In the genomic region with DNA sequence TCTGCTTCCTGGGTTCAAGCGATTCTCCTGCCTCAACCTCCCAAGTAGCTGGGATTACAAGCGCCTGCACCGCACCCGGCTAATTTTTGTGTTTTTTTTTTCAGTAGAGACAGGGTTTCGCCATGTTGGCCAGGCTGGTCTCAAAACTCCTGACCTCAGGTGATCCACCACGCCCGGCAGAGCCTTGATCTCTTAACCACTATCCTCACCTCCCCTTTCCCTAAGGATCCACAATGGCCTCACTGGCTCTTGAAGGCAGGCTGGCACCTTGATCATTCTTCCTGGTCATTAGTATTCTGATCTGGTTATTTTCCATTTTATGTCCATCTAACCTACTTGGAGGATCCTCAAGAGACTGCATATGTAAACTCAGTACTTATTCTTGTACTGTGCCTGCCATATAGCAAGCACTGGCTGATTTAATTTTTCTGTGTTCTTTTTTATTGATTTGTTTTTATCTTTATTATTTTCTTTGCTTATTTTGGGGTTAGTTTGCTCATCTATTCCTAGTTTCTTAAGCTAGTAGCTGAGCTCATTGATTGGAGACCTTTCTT, we compare ENCODE assay signal across 1 cellular context.
TF ChIP-seq lines count a peak whose summit lies in the region.

No MANE protein-coding gene starts in this region.

TF ChIP-seq in H1, 55 proteins besides CTCF, POLR2A, EP300 and RAD21 (continued from another document):
- TF ChIP-seq, protein P1, sequence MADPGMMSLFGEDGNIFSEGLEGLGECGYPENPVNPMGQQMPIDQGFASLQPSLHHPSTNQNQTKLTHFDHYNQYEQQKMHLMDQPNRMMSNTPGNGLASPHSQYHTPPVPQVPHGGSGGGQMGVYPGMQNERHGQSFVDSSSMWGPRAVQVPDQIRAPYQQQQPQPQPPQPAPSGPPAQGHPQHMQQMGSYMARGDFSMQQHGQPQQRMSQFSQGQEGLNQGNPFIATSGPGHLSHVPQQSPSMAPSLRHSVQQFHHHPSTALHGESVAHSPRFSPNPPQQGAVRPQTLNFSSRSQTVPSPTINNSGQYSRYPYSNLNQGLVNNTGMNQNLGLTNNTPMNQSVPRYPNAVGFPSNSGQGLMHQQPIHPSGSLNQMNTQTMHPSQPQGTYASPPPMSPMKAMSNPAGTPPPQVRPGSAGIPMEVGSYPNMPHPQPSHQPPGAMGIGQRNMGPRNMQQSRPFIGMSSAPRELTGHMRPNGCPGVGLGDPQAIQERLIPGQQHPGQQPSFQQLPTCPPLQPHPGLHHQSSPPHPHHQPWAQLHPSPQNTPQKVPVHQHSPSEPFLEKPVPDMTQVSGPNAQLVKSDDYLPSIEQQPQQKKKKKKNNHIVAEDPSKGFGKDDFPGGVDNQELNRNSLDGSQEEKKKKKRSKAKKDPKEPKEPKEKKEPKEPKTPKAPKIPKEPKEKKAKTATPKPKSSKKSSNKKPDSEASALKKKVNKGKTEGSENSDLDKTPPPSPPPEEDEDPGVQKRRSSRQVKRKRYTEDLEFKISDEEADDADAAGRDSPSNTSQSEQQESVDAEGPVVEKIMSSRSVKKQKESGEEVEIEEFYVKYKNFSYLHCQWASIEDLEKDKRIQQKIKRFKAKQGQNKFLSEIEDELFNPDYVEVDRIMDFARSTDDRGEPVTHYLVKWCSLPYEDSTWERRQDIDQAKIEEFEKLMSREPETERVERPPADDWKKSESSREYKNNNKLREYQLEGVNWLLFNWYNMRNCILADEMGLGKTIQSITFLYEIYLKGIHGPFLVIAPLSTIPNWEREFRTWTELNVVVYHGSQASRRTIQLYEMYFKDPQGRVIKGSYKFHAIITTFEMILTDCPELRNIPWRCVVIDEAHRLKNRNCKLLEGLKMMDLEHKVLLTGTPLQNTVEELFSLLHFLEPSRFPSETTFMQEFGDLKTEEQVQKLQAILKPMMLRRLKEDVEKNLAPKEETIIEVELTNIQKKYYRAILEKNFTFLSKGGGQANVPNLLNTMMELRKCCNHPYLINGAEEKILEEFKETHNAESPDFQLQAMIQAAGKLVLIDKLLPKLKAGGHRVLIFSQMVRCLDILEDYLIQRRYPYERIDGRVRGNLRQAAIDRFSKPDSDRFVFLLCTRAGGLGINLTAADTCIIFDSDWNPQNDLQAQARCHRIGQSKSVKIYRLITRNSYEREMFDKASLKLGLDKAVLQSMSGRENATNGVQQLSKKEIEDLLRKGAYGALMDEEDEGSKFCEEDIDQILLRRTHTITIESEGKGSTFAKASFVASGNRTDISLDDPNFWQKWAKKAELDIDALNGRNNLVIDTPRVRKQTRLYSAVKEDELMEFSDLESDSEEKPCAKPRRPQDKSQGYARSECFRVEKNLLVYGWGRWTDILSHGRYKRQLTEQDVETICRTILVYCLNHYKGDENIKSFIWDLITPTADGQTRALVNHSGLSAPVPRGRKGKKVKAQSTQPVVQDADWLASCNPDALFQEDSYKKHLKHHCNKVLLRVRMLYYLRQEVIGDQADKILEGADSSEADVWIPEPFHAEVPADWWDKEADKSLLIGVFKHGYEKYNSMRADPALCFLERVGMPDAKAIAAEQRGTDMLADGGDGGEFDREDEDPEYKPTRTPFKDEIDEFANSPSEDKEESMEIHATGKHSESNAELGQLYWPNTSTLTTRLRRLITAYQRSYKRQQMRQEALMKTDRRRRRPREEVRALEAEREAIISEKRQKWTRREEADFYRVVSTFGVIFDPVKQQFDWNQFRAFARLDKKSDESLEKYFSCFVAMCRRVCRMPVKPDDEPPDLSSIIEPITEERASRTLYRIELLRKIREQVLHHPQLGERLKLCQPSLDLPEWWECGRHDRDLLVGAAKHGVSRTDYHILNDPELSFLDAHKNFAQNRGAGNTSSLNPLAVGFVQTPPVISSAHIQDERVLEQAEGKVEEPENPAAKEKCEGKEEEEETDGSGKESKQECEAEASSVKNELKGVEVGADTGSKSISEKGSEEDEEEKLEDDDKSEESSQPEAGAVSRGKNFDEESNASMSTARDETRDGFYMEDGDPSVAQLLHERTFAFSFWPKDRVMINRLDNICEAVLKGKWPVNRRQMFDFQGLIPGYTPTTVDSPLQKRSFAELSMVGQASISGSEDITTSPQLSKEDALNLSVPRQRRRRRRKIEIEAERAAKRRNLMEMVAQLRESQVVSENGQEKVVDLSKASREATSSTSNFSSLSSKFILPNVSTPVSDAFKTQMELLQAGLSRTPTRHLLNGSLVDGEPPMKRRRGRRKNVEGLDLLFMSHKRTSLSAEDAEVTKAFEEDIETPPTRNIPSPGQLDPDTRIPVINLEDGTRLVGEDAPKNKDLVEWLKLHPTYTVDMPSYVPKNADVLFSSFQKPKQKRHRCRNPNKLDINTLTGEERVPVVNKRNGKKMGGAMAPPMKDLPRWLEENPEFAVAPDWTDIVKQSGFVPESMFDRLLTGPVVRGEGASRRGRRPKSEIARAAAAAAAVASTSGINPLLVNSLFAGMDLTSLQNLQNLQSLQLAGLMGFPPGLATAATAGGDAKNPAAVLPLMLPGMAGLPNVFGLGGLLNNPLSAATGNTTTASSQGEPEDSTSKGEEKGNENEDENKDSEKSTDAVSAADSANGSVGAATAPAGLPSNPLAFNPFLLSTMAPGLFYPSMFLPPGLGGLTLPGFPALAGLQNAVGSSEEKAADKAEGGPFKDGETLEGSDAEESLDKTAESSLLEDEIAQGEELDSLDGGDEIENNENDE (IDR thresholded peaks at IDR 0.05; ENCODE audit: insufficient replicate concordance, low read length) = peak; percentile 23
- TF ChIP-seq NANOG (IDR thresholded peaks at IDR 0.05; ENCODE audit: insufficient read depth, low read depth, low read length, poor library complexity, severe bottlenecking) (no peak), RXRA (IDR thresholded peaks at IDR 0.05; ENCODE audit: insufficient read depth, low read depth, low read length) (no peak), USF2 (IDR thresholded peaks at IDR 0.05; ENCODE audit: low read length) (no peak), RBBP5 (IDR thresholded peaks at IDR 0.05; ENCODE audit: borderline replicate concordance, low read depth, low read length) (no peak), CHD2 (IDR thresholded peaks at IDR 0.05; ENCODE audit: low read length) (peak; percentile 5; the same call in 1 of the 2 replicates), POLR2AphosphoS5 (IDR thresholded peaks at IDR 0.05; ENCODE audit: low read depth, low read length) (peak; percentile 98), TAF7 (optimal IDR thresholded peaks at IDR 0.05; ENCODE audit: borderline replicate concordance, low read depth, low read length) (peak; percentile 61), YY1 (IDR thresholded peaks at IDR 0.05; ENCODE audit: low read depth, low read length) (0 out of 2 replicates have a peak, but pooled peaks have one; percentile 15), EGR1 (IDR thresholded peaks at IDR 0.05; ENCODE audit: borderline replicate concordance, low read depth, low read length) (0 out of 2 replicates have a peak, but pooled peaks have one; percentile 1), KDM4A (IDR thresholded peaks at IDR 0.05; ENCODE audit: low read depth, low read length, severe bottlenecking) (no peak), EZH2 (IDR thresholded peaks at IDR 0.05; ENCODE audit: low read depth, low read length, severe bottlenecking) (no peak)
